ENCODE assay signal across 8 cellular contexts in the genomic region with DNA sequence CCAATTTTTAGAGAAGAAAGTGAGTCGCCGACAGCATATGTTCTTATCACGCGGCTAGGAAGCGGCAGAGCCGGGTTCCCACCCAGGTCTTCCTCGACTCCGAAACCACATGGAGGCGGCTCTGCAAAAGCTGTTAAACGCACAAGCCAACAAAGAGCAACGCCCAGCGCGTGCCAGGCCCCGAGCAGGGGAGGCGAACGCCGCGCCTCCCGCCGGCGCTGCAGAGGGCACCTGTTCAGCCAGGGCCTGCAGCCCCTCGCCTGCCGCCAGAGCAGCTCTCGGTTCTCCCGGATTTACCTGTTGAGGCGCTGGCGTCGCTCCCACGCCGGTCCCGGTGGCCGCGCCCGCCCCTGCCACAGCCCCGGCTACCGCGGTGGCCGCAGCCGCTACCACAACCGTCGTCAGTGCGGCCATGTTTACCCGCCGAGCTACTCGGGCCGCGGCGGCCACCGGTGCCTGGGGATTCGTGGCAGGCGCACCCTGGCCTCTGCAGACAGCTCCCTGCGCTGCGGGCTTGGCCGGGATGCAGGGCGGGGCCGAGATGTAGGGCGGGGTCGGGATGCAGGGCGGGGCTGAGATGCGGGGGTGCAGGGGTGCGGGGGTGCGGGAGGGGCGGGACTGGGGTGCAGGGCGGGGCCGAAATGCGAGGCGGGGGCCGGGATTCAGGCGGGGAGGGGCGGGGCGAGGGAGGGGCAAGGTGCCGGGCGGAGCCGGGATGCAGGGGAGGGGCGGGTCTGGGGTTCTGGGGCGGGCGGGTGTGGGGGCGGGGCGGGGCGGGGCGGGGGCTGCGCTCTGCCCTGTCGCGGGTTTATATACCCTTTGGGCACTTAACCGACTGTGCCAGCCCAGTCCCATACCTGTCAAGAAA. TPM values are rescaled to one million over a fixed set of nuclear protein-coding genes. Genes with fewer than 3 reads are reported as not detected.
DNase-seq lines count a peak whose midpoint lies in the region; ATAC-seq and TF ChIP-seq lines count a peak whose summit lies in the region.

A gene with protein sequence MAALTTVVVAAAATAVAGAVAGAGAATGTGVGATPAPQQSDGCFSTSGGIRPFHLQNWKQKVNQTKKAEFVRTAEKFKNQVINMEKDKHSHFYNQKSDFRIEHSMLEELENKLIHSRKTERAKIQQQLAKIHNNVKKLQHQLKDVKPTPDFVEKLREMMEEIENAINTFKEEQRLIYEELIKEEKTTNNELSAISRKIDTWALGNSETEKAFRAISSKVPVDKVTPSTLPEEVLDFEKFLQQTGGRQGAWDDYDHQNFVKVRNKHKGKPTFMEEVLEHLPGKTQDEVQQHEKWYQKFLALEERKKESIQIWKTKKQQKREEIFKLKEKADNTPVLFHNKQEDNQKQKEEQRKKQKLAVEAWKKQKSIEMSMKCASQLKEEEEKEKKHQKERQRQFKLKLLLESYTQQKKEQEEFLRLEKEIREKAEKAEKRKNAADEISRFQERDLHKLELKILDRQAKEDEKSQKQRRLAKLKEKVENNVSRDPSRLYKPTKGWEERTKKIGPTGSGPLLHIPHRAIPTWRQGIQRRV (minus strand): TSS at position 525 of the 868 bp plus-strand sequence. CDS start 111 bp downstream, at position 414.

- H3K27me3 ChIP-seq in RWPE2 (ENCODE audit: insufficient read depth, poor library complexity, severe bottlenecking) (no peaks in the 10 kb centered on the region), gastroesophageal sphincter (no peaks in the 10 kb centered on the region)

- H3K9me3 ChIP-seq in RWPE2 (ENCODE audit: severe bottlenecking) (no peaks in the 10 kb centered on the region), gastroesophageal sphincter (no peaks in the 10 kb centered on the region)

- H3K36me3 ChIP-seq in RWPE2 (ENCODE audit: low read depth) = no peaks in the 10 kb centered on the region
- no peaks in the 10 kb centered on the region for H3K36me3 ChIP-seq in gastroesophageal sphincter

- TF ChIP-seq EP300 in gastroesophageal sphincter (IDR thresholded peaks at IDR 0.05) = no peak

- no peak for TF ChIP-seq CTCF in RWPE2 (IDR thresholded peaks at IDR 0.05; ENCODE audit: poor library complexity, severe bottlenecking)
- peak in 2 of 4 experiments; percentile 6 to 20 for TF ChIP-seq CTCF in gastroesophageal sphincter (IDR thresholded peaks at IDR 0.05)

- H3K27ac ChIP-seq in RWPE2 (ENCODE audit: poor library complexity, severe bottlenecking) = peak within 1 kb of the TSS; percentile 11
- peak within 1 kb of the TSS in 3 of 4 donors; percentile 68 to 75 (median 73) for H3K27ac ChIP-seq in gastroesophageal sphincter
- H3K27ac ChIP-seq in substantia nigra (ENCODE audit: low read depth, low read length, poor library complexity, severe bottlenecking) = peak within 1 kb of the TSS; percentile 75

- peak; percentile 68 for DNase-seq in DMS53 treated with DMSO at 0.1 percent for 48 hours (lab: John Stamatoyannopoulos, UW; ENCODE audit: unreplicated experiment)
- DNase-seq in HuH-7.5 (ENCODE audit: low spot score) = peak; percentile 65
- DNase-seq in RWPE2 (ENCODE audit: low spot score) = peak; percentile 93
- peak; percentile 53 for DNase-seq in activated gamma-delta T cell (lab: John Stamatoyannopoulos, UW)
- DNase-seq in non-pigmented ciliary epithelial cell (ENCODE audit: low read depth) = peak; percentile 24
- DNase-seq in substantia nigra (lab: John Stamatoyannopoulos, UW) = peak; percentile 17 to 96 (median 71)

- WGBS in gastroesophageal sphincter (ENCODE audit: low coverage in 1 of 2), 2 donors = 0% methylated on average over 1 of the region's 85 CpGs; no CpG with 5 or more reads in 1 of the 2 donors

- H3K4me3 ChIP-seq in RWPE2 (ENCODE audit: severe bottlenecking) (peak within 1 kb of the TSS; percentile 65), gastroesophageal sphincter (peak within 1 kb of the TSS; percentile 56 to 87)

- H3K4me1 ChIP-seq in RWPE2 (ENCODE audit: insufficient read depth, poor library complexity, severe bottlenecking) (no peaks in the 10 kb centered on the region), gastroesophageal sphincter (peaks cover 0 to 21% (median 0%) of the 10 kb centered on the region in 3 donors)

- peak; percentile 6 to 26 for TF ChIP-seq POLR2A in gastroesophageal sphincter (IDR thresholded peaks at IDR 0.05)

- peak; percentile 82 for ATAC-seq in GM21529 (IDR thresholded peaks at IDR 0.05; ENCODE audit: unreplicated experiment)
- ATAC-seq in RWPE2 (ENCODE audit: low read depth) = peak; percentile 91
- ATAC-seq in gastroesophageal sphincter = peak; percentile 83

RNA-seq across cellular contexts. Expression of the gene that starts here (rescaled TPM):
- total RNA-seq in gastroesophageal sphincter = 10 to 100 TPM in 2 of 4 donors, 1 to 10 TPM in 2; 6.1 to 19.9 (median 11.9) TPM

Comparison
In these comparisons a context has a peak if more than half of its experiments do, and no peak if none do; other contexts are left out.
1. Peak in every context shown above with its lines: DNase-seq, ATAC-seq, H3K4me3 ChIP-seq and H3K27ac ChIP-seq.
2. DNase-seq: peak in every context shown above with its lines; median percentile 93 in RWPE2; 71 in substantia nigra; 68 in DMS53 treated with DMSO at 0.1 percent for 48 hours; 65 in HuH-7.5; 53 in activated gamma-delta T cell; 24 in non-pigmented ciliary epithelial cell.
3. H3K27ac ChIP-seq: peak in every context shown above with its lines; median percentile 75 in substantia nigra; 73 in gastroesophageal sphincter; 11 in RWPE2.